In the genomic region with DNA sequence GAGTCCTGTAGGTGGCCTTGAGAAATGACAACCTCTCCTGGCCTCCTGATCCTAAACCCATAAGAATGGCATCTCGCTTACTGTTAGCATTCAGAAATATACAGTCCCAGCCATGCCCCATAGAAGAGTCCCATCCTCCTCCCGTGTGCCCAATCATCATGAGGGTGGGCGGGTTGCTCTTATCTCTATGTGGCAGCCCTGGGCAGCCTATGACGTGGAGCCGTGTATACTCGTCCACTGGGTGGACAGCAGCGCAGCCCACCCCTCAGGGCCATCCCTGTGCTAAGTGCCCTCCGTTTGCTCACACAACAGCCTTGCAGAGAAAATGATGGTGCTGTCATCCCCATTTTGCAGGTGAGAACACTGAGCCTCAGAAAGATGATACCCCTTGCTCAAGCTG, we compare ENCODE assay signal across 32 cellular contexts.
"Had no signal": no experiment of that assay in that cellular context is flagged by ENCODE, and none has a peak within 500 bp of the region (broad histone marks: within the 10 kb centered on the region; RNA-seq: fewer than 3 reads in every experiment).

No MANE protein-coding gene starts in this region.

- H3K36me3 ChIP-seq: brain microvascular endothelial cell, cardiac muscle cell, MG63, SJCRH30 had no signal

- H3K27ac ChIP-seq: brain microvascular endothelial cell, cardiac muscle cell, KMS-11, SJCRH30, VCaP had no signal

- FAIRE-seq: astrocyte had no signal

- H3K4me2 ChIP-seq: KMS-11, SK-N-SH had no signal

- H3K4me1 ChIP-seq: SJCRH30 had no signal

- H3K9me3 ChIP-seq: MG63, SJCRH30, SK-N-SH had no signal

- H3K9ac ChIP-seq: KMS-11, SK-N-SH had no signal

- H3K27me3 ChIP-seq: brain microvascular endothelial cell, cardiac muscle cell, MG63, SJCRH30 had no signal

- DNase-seq: activated CD4-positive, alpha-beta T cell treated with anti-CD3 and anti-CD28 coated beads for 36 hours; activated CD4-positive, CD25-positive, alpha-beta regulatory T cell; activated CD8-positive, alpha-beta memory T cell treated with anti-CD3 and anti-CD28 coated beads, Interleukin-2, amount 50 U/mL, for 4 hours; activated CD8-positive, alpha-beta T cell treated with anti-CD3 and anti-CD28 coated beads for 36 hours; activated naive CD8-positive, alpha-beta T cell treated with anti-CD3 and anti-CD28 coated beads, Interleukin-2, amount 50 U/mL, for 24 hours; activated T-cell treated with anti-CD3 and anti-CD28 coated beads, Interleukin-2, amount 50 U/mL, for 72 hours; amniotic stem cell; brain microvascular endothelial cell; cerebellar nuclear complex; MG63; MV-4-11; NCI-H1092 treated with DMSO at 0.1 percent for 48 hours; NCI-H1417 treated with DMSO at 0.1 percent for 48 hours; NCI-H1694; NCI-H2029; NCI-H2107; NCI-H345; NCI-H510A; NCI-H526 treated with DMSO at 0.1 percent for 48 hours; NK-92 treated with Interleukin-12 subunit alpha and Interleukin-12 subunit beta, amount 100 ng/mL, for 24 hours; OCI-M1; Right ventricle myocardium superior; RPMI8226; SJCRH30; SK-N-SH; T-helper 1 cell had no signal

- ATAC-seq: activated CD4-positive, alpha-beta T cell treated with anti-CD3 and anti-CD28 coated beads for 36 hours; activated CD8-positive, alpha-beta T cell treated with anti-CD3 and anti-CD28 coated beads for 36 hours; activated naive CD4-positive, alpha-beta T cell treated with anti-CD3 and anti-CD28 coated beads, Interleukin-2, amount 50 U/mL, for 72 hours; activated naive CD8-positive, alpha-beta T cell treated with anti-CD3 and anti-CD28 coated beads, Interleukin-2, amount 50 U/mL, for 24 hours; activated T-cell treated with anti-CD3 and anti-CD28 coated beads, Interleukin-2, amount 50 U/mL, for 72 hours; Panc1 had no signal

- H3K4me3 ChIP-seq: cardiac muscle cell, MG63, SJCRH30 had no signal
